15 cellular contexts compared by ENCODE assay signal in the genomic region with DNA sequence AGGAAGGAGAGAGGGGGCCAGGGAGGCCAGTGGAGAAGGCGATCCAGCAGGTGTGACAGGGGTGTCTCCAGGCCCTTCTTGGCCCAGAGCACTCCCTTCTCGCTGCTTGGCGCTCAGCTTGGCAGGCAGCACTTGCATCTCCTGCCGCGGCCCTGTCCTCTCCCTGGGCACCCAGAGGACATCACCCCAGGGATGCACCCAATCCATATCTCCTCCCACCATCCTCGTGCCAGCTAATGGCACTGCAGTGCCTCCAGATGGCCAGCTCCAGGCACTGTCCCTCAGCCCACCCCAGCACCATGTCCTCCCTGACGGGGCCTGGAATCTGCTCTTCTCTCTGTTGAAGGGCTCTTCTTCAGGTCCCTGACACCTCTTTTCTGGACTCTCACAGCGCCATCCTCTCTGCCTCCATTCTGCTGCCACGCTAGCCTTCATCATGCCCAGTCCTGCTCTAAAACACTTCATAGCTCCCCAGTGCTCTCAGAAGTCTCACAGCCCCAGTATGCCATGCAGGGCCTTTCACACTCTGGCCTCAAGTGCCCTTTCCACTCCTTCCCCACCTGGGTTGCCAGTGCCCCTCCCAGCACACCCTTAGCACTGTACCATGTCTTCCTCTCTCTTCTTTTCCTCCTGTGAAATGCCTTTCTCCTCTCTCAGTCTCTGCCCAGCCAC.
DNase-seq lines count a peak whose midpoint lies in the region; ATAC-seq, FAIRE-seq and TF ChIP-seq lines count a peak whose summit lies in the region.
"Had no signal": no experiment of that assay in that cellular context is flagged by ENCODE, and none has a peak within 500 bp of the region (broad histone marks: within the 10 kb centered on the region; RNA-seq: fewer than 3 reads in every experiment).

No MANE protein-coding gene starts in this region.

- no peak for DNase-seq in BE2C
- peak; percentile 45 for DNase-seq in H7
- no peak for DNase-seq in astrocyte (ENCODE audit: low read depth)
- no peak for DNase-seq in memory B cell (ENCODE audit: low spot score in 2 of 2)
- no peak for DNase-seq in GM19239 (ENCODE audit: insufficient read length, low spot score)
- DNase-seq in superior temporal gyrus (ENCODE audit: extremely low spot score), result no peak
- DNase-seq: activated effector memory CD4-positive, alpha-beta T cell treated with Interleukin-2 at 50 U/mL for 16 hours; GOT3; left ventricle myocardium inferior; pancreas; Right ventricle myocardium superior; stimulated activated CD4-positive, alpha-beta T cell treated with anti-CD3 and anti-CD28 coated beads, Interleukin-4, amount 100 ng/mL, for 1 hour had no signal

- no peaks in the 10 kb centered on the region for H3K36me3 Mint-ChIP-seq in astrocyte (ENCODE audit: low read depth, unreplicated experiment)
- H3K36me3 Mint-ChIP-seq in memory B cell, result peaks cover 2% of the 10 kb centered on the region

- TF ChIP-seq CTCF in BE2C (IDR thresholded peaks at IDR 0.05; ENCODE audit: low read depth, low read length) (peak; percentile 21; the same call in 1 of the 2 replicates), astrocyte (IDR thresholded peaks at IDR 0.05; ENCODE audit: insufficient read depth, low read depth, low read length) (no peak)

- H3K4me3 Mint-ChIP-seq in astrocyte (ENCODE audit: unreplicated experiment) (peak overlapping the region; percentile 27), memory B cell (peak overlapping the region; percentile 12)

- no peak for ATAC-seq in memory B cell (ENCODE audit: low read depth)
- no peak for ATAC-seq in HG02623 (IDR thresholded peaks at IDR 0.05; ENCODE audit: unreplicated experiment)

- no peak overlapping the region for H3K9ac ChIP-seq in astrocyte (ENCODE audit: low read length)

- H3K9me3 Mint-ChIP-seq in astrocyte (ENCODE audit: unreplicated experiment) (peaks cover 17% of the 10 kb centered on the region), memory B cell (no peaks in the 10 kb centered on the region)

- H3K36me3 ChIP-seq in BE2C, result no peaks in the 10 kb centered on the region
- no peaks in the 10 kb centered on the region for H3K36me3 ChIP-seq in H7 (replicated peaks; ENCODE audit: control insufficient read depth, insufficient read depth, low read length)
- H3K36me3 ChIP-seq in astrocyte (ENCODE audit: insufficient read depth, low read length), result no peaks in the 10 kb centered on the region
- H3K36me3 ChIP-seq: left ventricle myocardium inferior, pancreas had no signal

- H3K9me3 ChIP-seq in BE2C (no peaks in the 10 kb centered on the region), astrocyte (ENCODE audit: insufficient read depth, low read depth, low read length) (no peaks in the 10 kb centered on the region)
- H3K9me3 ChIP-seq: pancreas had no signal

- peaks cover 82% of the 10 kb centered on the region for H3K27me3 Mint-ChIP-seq in astrocyte (ENCODE audit: low read depth, unreplicated experiment)
- H3K27me3 Mint-ChIP-seq in memory B cell, result peaks cover 44% of the 10 kb centered on the region

- no peaks in the 10 kb centered on the region for H3K4me1 ChIP-seq in BE2C
- H3K4me1 ChIP-seq in astrocyte (ENCODE audit: insufficient read depth, low read length), result peaks cover 2% of the 10 kb centered on the region

- H3K27me3 ChIP-seq in BE2C (peaks cover 13% of the 10 kb centered on the region), H7 (ENCODE audit: control insufficient read depth, insufficient read depth, low read length) (peaks cover 38% of the 10 kb centered on the region), astrocyte (ENCODE audit: insufficient read depth, low read length) (peaks cover 44% of the 10 kb centered on the region)

- H2AFZ ChIP-seq in astrocyte (ENCODE audit: low read depth, low read length), result no peak overlapping the region

- H3K4me1 Mint-ChIP-seq in astrocyte (ENCODE audit: low read depth, unreplicated experiment) (peaks cover 8% of the 10 kb centered on the region), memory B cell (peaks cover 4% of the 10 kb centered on the region)

- FAIRE-seq in astrocyte (lab: Jason Lieb, UNC) (no peak), GM19239 (lab: Jason Lieb, UNC) (no peak)
- FAIRE-seq: frontal cortex, pancreas had no signal

- H3K4me3 ChIP-seq in BE2C (ENCODE audit: low read depth, low read length), result no peak overlapping the region
- no peak overlapping the region for H3K4me3 ChIP-seq in H7 (ENCODE audit: insufficient read depth, low read depth, low read length)
- H3K4me3 ChIP-seq in astrocyte (ENCODE audit: insufficient read depth, low read depth, low read length), result no peak overlapping the region
- H3K4me3 ChIP-seq: coronary artery, left ventricle myocardium inferior, pancreas had no signal

- no peaks in the 10 kb centered on the region for H3K79me2 ChIP-seq in astrocyte (ENCODE audit: insufficient read depth, low read length)

- no peak overlapping the region for H3K27ac ChIP-seq in astrocyte (ENCODE audit: low read depth, low read length)
- H3K27ac ChIP-seq: coronary artery, left ventricle myocardium inferior, pancreas had no signal

- H3K27ac Mint-ChIP-seq in astrocyte (ENCODE audit: unreplicated experiment) (peak overlapping the region; percentile 35), memory B cell (no peak overlapping the region)

- H3K4me2 ChIP-seq in astrocyte (ENCODE audit: low read length), result no peak overlapping the region

- H4K20me1 ChIP-seq in astrocyte (ENCODE audit: insufficient read depth, low read length), result no peaks in the 10 kb centered on the region
